ENCODE assay signal across 10 cellular contexts in the genomic region with DNA sequence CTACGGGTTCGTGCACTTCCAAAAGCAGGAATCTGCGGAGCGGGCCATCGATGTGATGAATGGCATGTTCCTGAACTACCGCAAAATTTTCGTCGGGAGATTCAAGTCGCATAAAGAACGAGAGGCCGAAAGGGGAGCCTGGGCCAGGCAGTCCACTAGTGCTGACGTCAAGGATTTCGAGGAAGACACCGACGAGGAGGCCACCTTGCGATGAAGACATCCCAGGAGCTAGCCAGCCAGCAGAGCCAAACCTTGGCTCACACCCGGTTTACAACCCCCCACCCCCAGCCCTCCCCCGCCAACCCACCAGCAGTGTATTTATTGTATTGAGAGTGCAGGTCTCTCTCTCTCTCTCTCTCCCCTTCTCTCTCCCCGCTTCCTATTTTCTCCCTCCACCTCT. TPM values are rescaled to one million over a fixed set of nuclear protein-coding genes. Genes with fewer than 3 reads are reported as not detected.
"Had no signal": no experiment of that assay in that cellular context is flagged by ENCODE, and none has a peak within 500 bp of the region (broad histone marks: within the 10 kb centered on the region; RNA-seq: fewer than 3 reads in every experiment).

No MANE protein-coding gene starts in this region.

RNA-seq across cellular contexts. Expression of a gene that starts 1.3 kb away (rescaled TPM):
- total RNA-seq: OCI-LY7, PC-3, PC-9, Peyer's patch, Right ventricle myocardium inferior, Right ventricle myocardium superior, RPMI7951, SJCRH30, SJSA1, SK-MEL-5 had no signal
